8 cellular contexts compared by ENCODE assay signal in the genomic region with DNA sequence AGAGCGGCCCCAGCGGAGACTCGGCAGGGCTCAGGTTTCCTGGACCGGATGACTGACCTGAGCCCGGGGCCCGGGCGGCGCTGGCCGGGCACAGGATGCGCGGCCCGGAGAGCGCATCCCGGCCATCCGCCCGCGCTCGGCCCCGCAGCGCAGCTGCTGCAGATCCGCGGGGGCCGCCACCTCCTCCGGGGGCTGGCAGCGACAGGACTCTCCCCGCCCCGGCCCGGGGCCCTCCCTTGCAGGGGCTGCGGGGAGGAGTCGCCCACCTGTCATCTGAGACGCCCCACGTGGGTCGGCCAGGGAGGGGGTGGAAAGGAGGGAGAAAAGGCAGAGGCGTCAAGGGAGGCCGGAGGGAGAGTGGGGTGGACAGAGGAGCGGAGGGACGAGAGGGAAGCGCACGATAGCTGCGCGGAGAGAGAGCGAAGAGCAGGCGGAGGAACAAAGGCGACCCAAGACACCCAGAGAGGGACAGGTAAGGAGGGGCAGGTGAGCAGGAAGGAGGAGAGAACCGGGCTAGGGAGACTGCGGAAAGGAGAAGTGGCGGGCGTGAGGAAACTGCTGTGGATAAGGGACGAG. TPM values are rescaled to one million over a fixed set of nuclear protein-coding genes. Genes with fewer than 3 reads are reported as not detected.
DNase-seq lines count a peak whose midpoint lies in the region; ATAC-seq and TF ChIP-seq lines count a peak whose summit lies in the region.

No MANE protein-coding gene starts in this region.

- H3K4me1 ChIP-seq in RWPE2 (ENCODE audit: insufficient read depth, poor library complexity, severe bottlenecking) (peaks cover 21% of the 10 kb centered on the region), urinary bladder (ENCODE audit: insufficient read depth) (no peaks in the 10 kb centered on the region)

- peak overlapping the region; percentile 99 for H3K4me3 Mint-ChIP-seq in activated naive CD8-positive, alpha-beta T cell treated with anti-CD3 and anti-CD28 coated beads, Interleukin-2, amount 50 U/mL, for 24 hours

- H3K27ac ChIP-seq in RWPE2 (ENCODE audit: poor library complexity, severe bottlenecking) (peak overlapping the region; percentile 76), urinary bladder (ENCODE audit: low read depth) (peak overlapping the region; percentile 99)

- H3K36me3 ChIP-seq in RWPE2 (ENCODE audit: low read depth) = peaks cover 19% of the 10 kb centered on the region
- H3K36me3 ChIP-seq in urinary bladder (ENCODE audit: insufficient read depth) = no peaks in the 10 kb centered on the region

- DNase-seq in EL (peak; percentile 78), HuH-7.5 (ENCODE audit: low spot score) (peak; percentile 73), RWPE2 (ENCODE audit: low spot score) (peak; percentile 84), cardiac septum (ENCODE audit: low spot score) (peak; percentile 92), pons (ENCODE audit: low spot score) (peak; percentile 88)
- peak; percentile 65 for DNase-seq in activated naive CD8-positive, alpha-beta T cell treated with anti-CD3 and anti-CD28 coated beads, Interleukin-2, amount 50 U/mL, for 24 hours

- intact Hi-C loops in cardiac septum (cut with DNase I) = loop anchor here (1.0 to 5.0 kb wide), 2 partner anchors 43 to 91 kb away; partner anchors contain the start of gene FAM20A

- peaks cover 62% of the 10 kb centered on the region for H3K4me1 Mint-ChIP-seq in activated naive CD8-positive, alpha-beta T cell treated with anti-CD3 and anti-CD28 coated beads, Interleukin-2, amount 50 U/mL, for 24 hours

- no peaks in the 10 kb centered on the region for H3K27me3 ChIP-seq in RWPE2 (ENCODE audit: insufficient read depth, poor library complexity, severe bottlenecking)

- no peaks in the 10 kb centered on the region for H3K27me3 Mint-ChIP-seq in activated naive CD8-positive, alpha-beta T cell treated with anti-CD3 and anti-CD28 coated beads, Interleukin-2, amount 50 U/mL, for 24 hours

- H3K36me3 Mint-ChIP-seq in activated naive CD8-positive, alpha-beta T cell treated with anti-CD3 and anti-CD28 coated beads, Interleukin-2, amount 50 U/mL, for 24 hours (ENCODE audit: low read depth) = peaks cover 27% of the 10 kb centered on the region

- ATAC-seq in GM21528 (IDR thresholded peaks at IDR 0.05; ENCODE audit: low FRiP score, unreplicated experiment) (peak; percentile 52), RWPE2 (ENCODE audit: low read depth) (peak; percentile 67)
- peak; percentile 57 for ATAC-seq in activated naive CD8-positive, alpha-beta T cell treated with anti-CD3 and anti-CD28 coated beads, Interleukin-2, amount 50 U/mL, for 24 hours

- no peaks in the 10 kb centered on the region for H3K9me3 Mint-ChIP-seq in activated naive CD8-positive, alpha-beta T cell treated with anti-CD3 and anti-CD28 coated beads, Interleukin-2, amount 50 U/mL, for 24 hours

- H3K4me3 ChIP-seq in RWPE2 (ENCODE audit: severe bottlenecking) (peak overlapping the region; percentile 97), urinary bladder (ENCODE audit: low read depth, low read length) (peak overlapping the region; percentile 84)

- no peaks in the 10 kb centered on the region for H3K9me3 ChIP-seq in RWPE2 (ENCODE audit: severe bottlenecking)

- TF ChIP-seq CTCF in RWPE2 (IDR thresholded peaks at IDR 0.05; ENCODE audit: poor library complexity, severe bottlenecking) = peak; percentile 28

- peak overlapping the region; percentile 99 for H3K27ac Mint-ChIP-seq in activated naive CD8-positive, alpha-beta T cell treated with anti-CD3 and anti-CD28 coated beads, Interleukin-2, amount 50 U/mL, for 24 hours

- under 1% methylated on average over 49 of the region's 49 CpGs for WGBS in urinary bladder

RNA-seq across cellular contexts. Expression of gene PRKAR1A, which starts 0.5 kb away (rescaled TPM):
- 967 TPM for total RNA-seq in cardiac septum
- 326 TPM for total RNA-seq in urinary bladder
- 183 TPM for polyA plus RNA-seq in urinary bladder

RNA-seq across cellular contexts. Expression of gene WIPI1, which starts 54.5 kb away (rescaled TPM):
- total RNA-seq in cardiac septum (148 TPM), urinary bladder (61.1 TPM)
- 35.4 TPM for polyA plus RNA-seq in urinary bladder

Comparison
In these comparisons a context has a peak if more than half of its experiments do, and no peak if none do; other contexts are left out.
1. Peak in every context shown above with its lines: DNase-seq, ATAC-seq, H3K4me3 ChIP-seq and H3K27ac ChIP-seq.